1 cellular context compared by ENCODE assay signal in the genomic region with DNA sequence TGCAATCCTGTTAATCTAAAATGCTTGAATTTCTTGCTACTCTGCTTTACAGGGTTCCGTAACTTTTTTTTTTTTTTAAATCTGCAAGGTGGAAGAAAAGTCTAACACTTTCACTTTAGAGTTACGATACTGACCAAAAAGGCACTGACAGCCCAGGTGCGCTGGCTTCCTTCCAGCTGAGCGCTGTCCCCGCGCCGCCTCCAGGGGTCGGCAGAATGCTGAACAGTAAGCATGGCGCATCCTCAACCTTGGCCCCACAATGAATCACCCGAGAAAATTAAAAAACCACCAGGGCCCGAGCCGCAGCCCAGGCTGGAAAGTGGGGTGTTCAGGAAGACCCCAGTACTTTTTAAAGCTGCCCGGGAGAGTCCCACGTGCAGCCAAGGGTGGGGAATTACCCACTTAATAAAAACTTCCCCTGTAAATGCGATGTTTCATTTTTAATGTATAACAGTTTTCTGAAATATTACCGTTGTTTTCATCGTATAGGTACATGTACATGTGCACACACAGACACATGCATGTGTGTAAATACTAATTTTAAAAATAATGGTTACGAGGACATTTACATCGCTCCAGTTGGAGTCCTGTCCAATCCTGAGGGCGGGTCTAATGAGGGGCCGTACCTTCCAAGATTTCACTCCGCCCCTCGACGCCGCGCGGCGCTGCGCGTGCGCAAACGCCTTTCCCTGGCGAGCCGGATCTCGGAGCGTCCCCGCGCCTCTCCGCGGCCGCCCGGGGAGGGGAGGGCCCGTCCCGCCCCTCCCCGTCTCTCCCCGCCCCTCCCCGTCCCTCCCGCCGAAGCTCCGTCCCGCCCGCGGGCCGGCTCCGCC.
TF ChIP-seq lines count a peak whose summit lies in the region.

No MANE protein-coding gene starts in this region.

TF ChIP-seq in HEK293, 187 proteins besides CTCF, POLR2A, EP300 and RAD21 (continued from another document):
- TF ChIP-seq, protein P1, sequence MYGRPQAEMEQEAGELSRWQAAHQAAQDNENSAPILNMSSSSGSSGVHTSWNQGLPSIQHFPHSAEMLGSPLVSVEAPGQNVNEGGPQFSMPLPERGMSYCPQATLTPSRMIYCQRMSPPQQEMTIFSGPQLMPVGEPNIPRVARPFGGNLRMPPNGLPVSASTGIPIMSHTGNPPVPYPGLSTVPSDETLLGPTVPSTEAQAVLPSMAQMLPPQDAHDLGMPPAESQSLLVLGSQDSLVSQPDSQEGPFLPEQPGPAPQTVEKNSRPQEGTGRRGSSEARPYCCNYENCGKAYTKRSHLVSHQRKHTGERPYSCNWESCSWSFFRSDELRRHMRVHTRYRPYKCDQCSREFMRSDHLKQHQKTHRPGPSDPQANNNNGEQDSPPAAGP (tag by site-specific recombination; IDR thresholded peaks at IDR 0.05), result no peak
- no peak for TF ChIP-seq ZBTB1 (tag by site-specific recombination; IDR thresholded peaks at IDR 0.05)
- TF ChIP-seq ZNF488 (tag by site-specific recombination; IDR thresholded peaks at IDR 0.05), result no peak
